29 cellular contexts compared by ENCODE assay signal in genomic region chr2:156305121-156305520, GRCh38.
"Had no signal": no experiment of that assay in that cellular context is flagged by ENCODE, and none has a peak within 500 bp of the region (broad histone marks: within the 10 kb centered on the region; RNA-seq: fewer than 3 reads in every experiment).

No MANE protein-coding gene starts in this region.

- H3K4me3 Mint-ChIP-seq: stimulated activated effector memory CD8-positive, alpha-beta T cell treated with anti-CD3 and anti-CD28 coated beads, Interleukin-12 subunit alpha, Interleukin-12 subunit beta, amount 100 ng/mL, for 72 hours; stimulated activated memory B cell treated with anti-CD40 and anti-IgM and Interleukin-4, amounts not matched to agents 10 μg/mL and 1 μg/mL and 100 μg/mL, for 72 hours; stimulated activated naive B cell treated with anti-CD40 and anti-IgM and Interleukin-4, amounts not matched to agents 10 μg/mL and 1 μg/mL and 100 μg/mL, for 72 hours; stimulated activated naive CD8-positive, alpha-beta T cell treated with anti-CD3 and anti-CD28 coated beads, Interleukin-15, amount 100 ng/mL, for 72 hours; stimulated activated naive CD8-positive, alpha-beta T cell treated with anti-CD3 and anti-CD28 coated beads, Interleukin-15, Interleukin-2, amounts not matched to agents 100 ng/mL and 50 ng/mL, for 24 hours; type B pancreatic cell had no signal

- ATAC-seq: stimulated activated effector memory CD8-positive, alpha-beta T cell treated with anti-CD3 and anti-CD28 coated beads, Interleukin-12 subunit alpha, Interleukin-12 subunit beta, amount 100 ng/mL, for 72 hours; stimulated activated memory B cell treated with anti-CD40 and anti-IgM and Interleukin-4, amounts not matched to agents 10 μg/mL and 1 μg/mL and 100 μg/mL, for 72 hours; stimulated activated naive B cell treated with anti-CD40 and anti-IgM and Interleukin-4, amounts not matched to agents 10 μg/mL and 1 μg/mL and 100 μg/mL, for 72 hours; stimulated activated naive CD8-positive, alpha-beta T cell treated with anti-CD3 and anti-CD28 coated beads, Interleukin-15, amount 100 ng/mL, for 72 hours; stimulated activated naive CD8-positive, alpha-beta T cell treated with anti-CD3 and anti-CD28 coated beads, Interleukin-15, Interleukin-2, amounts not matched to agents 100 U/mL and 50 U/mL, for 24 hours; upper lobe of right lung had no signal

- FAIRE-seq: urothelium cell line had no signal

- H3K4me3 ChIP-seq: stomach, suprapubic skin, testis, thoracic aorta, thyroid gland, tibial artery, tibial nerve, transverse colon, upper lobe of left lung, upper lobe of right lung, uterus, vagina had no signal

- H3K36me3 Mint-ChIP-seq: stimulated activated effector memory CD8-positive, alpha-beta T cell treated with anti-CD3 and anti-CD28 coated beads, Interleukin-12 subunit alpha, Interleukin-12 subunit beta, amount 100 ng/mL, for 72 hours; stimulated activated memory B cell treated with anti-CD40 and anti-IgM and Interleukin-4, amounts not matched to agents 10 μg/mL and 1 μg/mL and 100 μg/mL, for 72 hours; stimulated activated naive B cell treated with anti-CD40 and anti-IgM and Interleukin-4, amounts not matched to agents 10 μg/mL and 1 μg/mL and 100 μg/mL, for 72 hours had no signal

- H3K27ac ChIP-seq: stomach, suprapubic skin, testis, thoracic aorta, thyroid gland, tibial artery, tibial nerve, transverse colon, upper lobe of left lung, upper lobe of right lung, uterus, vagina had no signal

- H3K9me3 ChIP-seq: testis, thoracic aorta, thyroid gland, tibial artery, transverse colon, upper lobe of left lung, upper lobe of right lung, uterus, vagina had no signal

- H3K4me1 ChIP-seq: stomach, suprapubic skin, testis, thyroid gland, tibial artery, tibial nerve, transverse colon, upper lobe of left lung, upper lobe of right lung, uterus, vagina had no signal

- H3K36me3 ChIP-seq: stomach, suprapubic skin, thoracic aorta, thyroid gland, tibial artery, tibial nerve, transverse colon, upper lobe of left lung, upper lobe of right lung, uterus, vagina had no signal

- DNase-seq: stimulated activated CD4-positive, alpha-beta T cell treated with anti-CD3 and anti-CD28 coated beads, Interleukin-2, amount 100 ng/mL, for 48 hours; stimulated activated CD4-positive, alpha-beta T cell treated with anti-CD3 and anti-CD28 coated beads, Interleukin-4, amount 100 ng/mL, for 1 hour; stimulated activated CD4-positive, alpha-beta T cell treated with anti-CD3 and anti-CD28 coated beads, Interleukin-4, amount 100 ng/mL, for 24 hours; stimulated activated CD4-positive, alpha-beta T cell treated with anti-CD3 and anti-CD28 coated beads, Interleukin-4, amount 100 ng/mL, for 4 hours; stimulated activated CD8-positive, alpha-beta memory T cell treated with anti-CD3 and anti-CD28 coated beads, Interleukin-4, amount 100 ng/mL, for 48 hours; stimulated activated naive B cell treated with anti-CD40 and anti-IgM and Interleukin-4, amounts not matched to agents 10 μg/mL and 1 μg/mL and 100 μg/mL, for 72 hours; stimulated activated naive CD4-positive, alpha-beta T cell; stimulated activated naive CD4-positive, alpha-beta T cell treated with Interleukin-2 at 50 U/mL for 16 hours; stimulated activated naive CD8-positive, alpha-beta T cell treated with anti-CD3 and anti-CD28 coated beads, Interleukin-15, amount 100 ng/mL, for 72 hours; stimulated activated naive CD8-positive, alpha-beta T cell treated with anti-CD3 and anti-CD28 coated beads, Interleukin-15, Interleukin-2, amounts not matched to agents 100 U/mL and 50 U/mL, for 24 hours; stomach; substantia nigra; testis; thyroid gland; tibial artery; transverse colon; trophoblast cell; upper lobe of left lung; upper lobe of right lung; uterus had no signal

- H3K27me3 ChIP-seq: stomach, suprapubic skin, testis, thyroid gland, tibial artery, tibial nerve, transverse colon, upper lobe of left lung, uterus, vagina had no signal

- H3K27ac Mint-ChIP-seq: stimulated activated effector memory CD8-positive, alpha-beta T cell treated with anti-CD3 and anti-CD28 coated beads, Interleukin-12 subunit alpha, Interleukin-12 subunit beta, amount 100 ng/mL, for 72 hours; stimulated activated memory B cell treated with anti-CD40 and anti-IgM and Interleukin-4, amounts not matched to agents 10 μg/mL and 1 μg/mL and 100 μg/mL, for 72 hours; stimulated activated naive B cell treated with anti-CD40 and anti-IgM and Interleukin-4, amounts not matched to agents 10 μg/mL and 1 μg/mL and 100 μg/mL, for 72 hours; stimulated activated naive CD8-positive, alpha-beta T cell treated with anti-CD3 and anti-CD28 coated beads, Interleukin-15, amount 100 ng/mL, for 72 hours; type B pancreatic cell had no signal
